Comparison of ENCODE assay signal across 8 cellular contexts in genomic region chr13:27830010-27830409, GRCh38. TPM values are rescaled to one million over a fixed set of nuclear protein-coding genes. Genes with fewer than 3 reads are reported as not detected.
DNase-seq lines count a peak whose midpoint lies in the region; FAIRE-seq and TF ChIP-seq lines count a peak whose summit lies in the region.

No MANE protein-coding gene starts in this region.

- H2AFZ ChIP-seq in astrocyte (ENCODE audit: low read depth, low read length) = peak overlapping the region; percentile 49

- peaks cover 92% of the 10 kb centered on the region for H3K27me3 ChIP-seq in HUES48 (ENCODE audit: control insufficient read depth, insufficient read depth, low read length)
- peaks cover 26% of the 10 kb centered on the region for H3K27me3 ChIP-seq in astrocyte (ENCODE audit: insufficient read depth, low read length)

- H3K4me2 ChIP-seq in astrocyte (ENCODE audit: low read length) = peak overlapping the region; percentile 60

- H3K27ac Mint-ChIP-seq in astrocyte (ENCODE audit: unreplicated experiment) = no peak overlapping the region
- no peak overlapping the region for H3K27ac Mint-ChIP-seq in immature natural killer cell

- no peak for FAIRE-seq in astrocyte (lab: Jason Lieb, UNC)

- peak; percentile 29 for DNase-seq in DMS153 treated with DMSO at 0.1 percent for 48 hours (lab: John Stamatoyannopoulos, UW; ENCODE audit: unreplicated experiment)
- DNase-seq in DMS153 (lab: John Stamatoyannopoulos, UW) = no peak
- DNase-seq in T-helper 2 cell = peak; percentile 12 to 48 (median 34)
- no peak for DNase-seq in astrocyte (ENCODE audit: low read depth)
- DNase-seq in immature natural killer cell = peak; percentile 43 to 54 (median 51)
- DNase-seq in stimulated activated CD4-positive, alpha-beta T cell treated with anti-CD3 and anti-CD28 coated beads, Interleukin-1b, Interleukin-23, amount 100 ng/mL, for 24 hours (ENCODE audit: low read depth in 4 of 4, low spot score in 1 of 4) = peak; percentile 28 to 49 (median 42)
- no peak for DNase-seq in DMS79 treated with DMSO at 0.1 percent for 48 hours (lab: John Stamatoyannopoulos, UW)

- H3K36me3 Mint-ChIP-seq in astrocyte (ENCODE audit: low read depth, unreplicated experiment) (no peaks in the 10 kb centered on the region), immature natural killer cell (no peaks in the 10 kb centered on the region)

- peak; percentile 52 for TF ChIP-seq CTCF in astrocyte (IDR thresholded peaks at IDR 0.05; ENCODE audit: insufficient read depth, low read depth, low read length)

- H3K4me3 Mint-ChIP-seq in astrocyte (ENCODE audit: unreplicated experiment) = no peak overlapping the region
- peak overlapping the region in 4 of 5 donors; percentile 23 to 58 (median 34) for H3K4me3 Mint-ChIP-seq in immature natural killer cell

- H4K20me1 ChIP-seq in astrocyte (ENCODE audit: insufficient read depth, low read length) = no peaks in the 10 kb centered on the region

- H3K9me3 Mint-ChIP-seq in astrocyte (ENCODE audit: unreplicated experiment) (peaks cover 3% of the 10 kb centered on the region), immature natural killer cell (peaks cover 0 to 2% (median 0%) of the 10 kb centered on the region in 6 donors)

- no peaks in the 10 kb centered on the region for H3K9me3 ChIP-seq in HUES48 (ENCODE audit: control insufficient read depth, insufficient read depth, low read length)
- H3K9me3 ChIP-seq in astrocyte (ENCODE audit: insufficient read depth, low read depth, low read length) = no peaks in the 10 kb centered on the region

- no peaks in the 10 kb centered on the region for H3K36me3 ChIP-seq in HUES48 (ENCODE audit: control insufficient read depth, insufficient read depth, low read length)
- no peaks in the 10 kb centered on the region for H3K36me3 ChIP-seq in astrocyte (ENCODE audit: insufficient read depth, low read length)

- H3K4me3 ChIP-seq in HUES48 (ENCODE audit: low read depth, low read length) (peak overlapping the region; percentile 26; the same call in 1 of the 2 replicates), astrocyte (ENCODE audit: insufficient read depth, low read depth, low read length) (no peak overlapping the region)

- no peaks in the 10 kb centered on the region for H3K79me2 ChIP-seq in astrocyte (ENCODE audit: insufficient read depth, low read length)

- no peaks in the 10 kb centered on the region for H3K4me1 Mint-ChIP-seq in astrocyte (ENCODE audit: low read depth, unreplicated experiment)
- H3K4me1 Mint-ChIP-seq in immature natural killer cell = peaks cover 4 to 22% of the 10 kb centered on the region in 2 donors

- H3K4me1 ChIP-seq in HUES48 (ENCODE audit: control insufficient read depth, insufficient read depth, low read length) (peaks cover 3% of the 10 kb centered on the region; the same call in 1 of the 2 replicates), astrocyte (ENCODE audit: insufficient read depth, low read length) (peaks cover 3% of the 10 kb centered on the region)

- H3K27ac ChIP-seq in HUES48 (ENCODE audit: low read depth, low read length) (no peak overlapping the region), astrocyte (ENCODE audit: low read depth, low read length) (no peak overlapping the region)

- H3K27me3 Mint-ChIP-seq in astrocyte (ENCODE audit: low read depth, unreplicated experiment) (peaks cover 86% of the 10 kb centered on the region), immature natural killer cell (ENCODE audit: low read depth in 3 of 3) (peaks cover 10 to 17% (median 12%) of the 10 kb centered on the region in 3 donors)

- H3K9ac ChIP-seq in HUES48 (ENCODE audit: low read depth, low read length) (no peak overlapping the region), astrocyte (ENCODE audit: low read length) (no peak overlapping the region)

RNA-seq across cellular contexts. Expression of gene GSX1, which starts 37.7 kb away (rescaled TPM):
- not detected in 2 replicates for total RNA-seq in astrocyte
- not detected for polyA plus RNA-seq in immature natural killer cell

Comparison
In these comparisons a context has a peak if more than half of its experiments do, and no peak if none do; other contexts are left out.
1. DNase-seq: peak in DMS153 treated with DMSO at 0.1 percent for 48 hours (single experiment), T-helper 2 cell (5 of 5), immature natural killer cell (3 of 3) and stimulated activated CD4-positive, alpha-beta T cell treated with anti-CD3 and anti-CD28 coated beads, Interleukin-1b, Interleukin-23, amount 100 ng/mL, for 24 hours (4 of 4); none in DMS153 (single experiment), astrocyte (single experiment) and DMS79 treated with DMSO at 0.1 percent for 48 hours (single experiment).